Comparison of ENCODE assay signal across 1 cellular context in genomic region chr19:38713227-38713649, GRCh38.
TF ChIP-seq lines count a peak whose summit lies in the region.

No MANE protein-coding gene starts in this region.

TF ChIP-seq in HepG2, 621 proteins besides CTCF, POLR2A, EP300 and RAD21 (continued from another document):
- TF ChIP-seq AGO1 (IDR thresholded peaks at IDR 0.05; ENCODE audit: low read depth, low read length, poor library complexity, severe bottlenecking): peak; percentile 5
- peak; percentile 89 for TF ChIP-seq ZBTB33 (CRISPR knock-in tag; IDR thresholded peaks at IDR 0.05)
- no peak for TF ChIP-seq IRX3 (CRISPR knock-in tag; IDR thresholded peaks at IDR 0.05; ENCODE audit: borderline replicate concordance, low read depth)
- TF ChIP-seq RXRA (CRISPR knock-in tag; IDR thresholded peaks at IDR 0.05): peak; percentile 9; the same call in 1 of the 2 replicates
- TF ChIP-seq RBM22 (optimal IDR thresholded peaks at IDR 0.05; ENCODE audit: low read length): peak; percentile 40
TF ChIP-seq in HepG2: peak in this region for 5.
